28 cellular contexts compared by ENCODE assay signal in the genomic region with DNA sequence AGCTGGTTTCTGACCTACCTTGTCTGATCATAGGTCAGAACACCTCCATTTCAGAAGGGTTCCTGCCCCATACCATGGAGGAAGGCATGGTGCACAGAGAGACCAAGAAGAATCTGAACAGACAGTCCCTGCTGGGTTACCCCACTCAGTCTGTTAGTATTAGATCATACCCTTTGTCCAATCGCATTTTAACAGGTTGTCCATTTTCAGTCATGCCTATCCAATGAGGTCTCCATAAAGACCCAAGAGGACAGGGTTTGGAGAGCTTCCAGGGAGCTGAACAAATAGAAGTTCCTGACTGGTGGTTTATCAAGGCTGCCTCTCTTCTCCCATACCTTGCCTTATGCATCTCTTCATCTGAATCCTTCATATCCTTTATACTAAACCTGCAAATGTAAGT. TPM values are rescaled to one million over a fixed set of nuclear protein-coding genes. Genes with fewer than 3 reads are reported as not detected.
DNase-seq lines count a peak whose midpoint lies in the region; ATAC-seq, FAIRE-seq and TF ChIP-seq lines count a peak whose summit lies in the region.
"Had no signal": no experiment of that assay in that cellular context is flagged by ENCODE, and none has a peak within 500 bp of the region (broad histone marks: within the 10 kb centered on the region; RNA-seq: fewer than 3 reads in every experiment).

No MANE protein-coding gene starts in this region.

- no peak overlapping the region for H2BK5ac ChIP-seq in H9 (ENCODE audit: insufficient read length, low read length)

- no peak overlapping the region for H3K4me3 Mint-ChIP-seq in H9
- H3K4me3 Mint-ChIP-seq: CD8-positive, alpha-beta T cell; effector memory CD8-positive, alpha-beta T cell; T-helper 1 cell treated with Interleukin-12 subunit alpha and Interleukin-12 subunit beta and Interleukin-4 antibody, amounts not matched to agents 30 μg/mL and 1 μg/mL, for 36 hours had no signal

- H3K27ac ChIP-seq in H9 (ENCODE audit: insufficient read length, low read depth, low read length): no peak overlapping the region
- H3K27ac ChIP-seq: gastroesophageal sphincter, neutrophil, skin epidermis, upper lobe of right lung had no signal

- no peak for TF ChIP-seq CTCF in H9 (conservative IDR thresholded peaks at IDR 0.05)

- H3K9me3 ChIP-seq in H9 (ENCODE audit: control insufficient read depth, low read depth, low read length): no peaks in the 10 kb centered on the region
- H3K9me3 ChIP-seq: gastroesophageal sphincter, neutrophil, upper lobe of right lung had no signal

- no peaks in the 10 kb centered on the region for H3K79me1 ChIP-seq in H9 (ENCODE audit: insufficient read depth, low read depth, low read length, poor library complexity, severe bottlenecking)

- no peak overlapping the region for H3K14ac ChIP-seq in H9 (ENCODE audit: insufficient read depth, low read length)

- H3T11ph ChIP-seq in H9 (ENCODE audit: low read length): no peak overlapping the region

- H3K23ac ChIP-seq in H9 (ENCODE audit: insufficient read length, low read depth, low read length): no peak overlapping the region

- no peak overlapping the region for H2BK120ac ChIP-seq in H9 (ENCODE audit: low read depth, low read length, poor library complexity, severe bottlenecking)

- no peak overlapping the region for H2AFZ ChIP-seq in H9 (ENCODE audit: low read length)

- H3K27ac Mint-ChIP-seq in H9: peak overlapping the region in 1 of 3 experiments; percentile 13; a peak in 1 of 7 replicates
- H3K27ac Mint-ChIP-seq: CD8-positive, alpha-beta T cell; effector memory CD8-positive, alpha-beta T cell; T-helper 1 cell treated with Interleukin-12 subunit alpha and Interleukin-12 subunit beta and Interleukin-4 antibody, amounts not matched to agents 30 μg/mL and 1 μg/mL, for 36 hours had no signal

- peaks cover 1 to 2% of the 10 kb centered on the region in 2 experiments; a peak in 3 of 5 replicates for H3K9me3 Mint-ChIP-seq in H9
- H3K9me3 Mint-ChIP-seq: CD8-positive, alpha-beta T cell; effector memory CD8-positive, alpha-beta T cell; T-helper 1 cell treated with Interleukin-12 subunit alpha and Interleukin-12 subunit beta and Interleukin-4 antibody, amounts not matched to agents 30 μg/mL and 1 μg/mL, for 36 hours had no signal

- H2BK12ac ChIP-seq in H9 (ENCODE audit: insufficient read length, low read depth, low read length): peak overlapping the region; percentile 23

- peak; percentile 75 for FAIRE-seq in RCC 7860 (lab: Jason Lieb, UNC)
- FAIRE-seq: GM12878 had no signal

- H4K5ac ChIP-seq in H9 (ENCODE audit: insufficient read length, low read depth, low read length): no peak overlapping the region

- H4K91ac ChIP-seq in H9 (ENCODE audit: insufficient read length, low read depth, low read length): no peak overlapping the region

- no peak for ATAC-seq in GM19351 (IDR thresholded peaks at IDR 0.05; ENCODE audit: unreplicated experiment)
- no peak for ATAC-seq in GM18870 (IDR thresholded peaks at IDR 0.05; ENCODE audit: unreplicated experiment)
- no peak for ATAC-seq in HG02623 (IDR thresholded peaks at IDR 0.05; ENCODE audit: unreplicated experiment)
- no peak for ATAC-seq in SK-N-SH treated with all-trans-retinoic acid at 6 μM for 48 hours
- ATAC-seq: CD8-positive, alpha-beta T cell; effector memory CD8-positive, alpha-beta T cell; esophagus mucosa; gastroesophageal sphincter; GM12878; upper lobe of right lung had no signal

- H3K18ac ChIP-seq in H9 (ENCODE audit: insufficient read length, low read depth, low read length): no peak overlapping the region

- peaks cover 2% of the 10 kb centered on the region; the same call in 1 of the 2 replicates for H3K4me1 ChIP-seq in H9 (ENCODE audit: insufficient read depth, low read length)
- H3K4me1 ChIP-seq: upper lobe of right lung had no signal

- no peak overlapping the region for H3K4me2 ChIP-seq in H9 (ENCODE audit: insufficient read depth, insufficient read length, low read length)

- H3K4me3 ChIP-seq in skeletal muscle cell (ENCODE audit: low read depth, low read length): no peak overlapping the region
- H3K4me3 ChIP-seq: gastroesophageal sphincter, GM12878, skin epidermis, upper lobe of right lung had no signal

- H2AK5ac ChIP-seq in H9 (ENCODE audit: insufficient read length, low read length): no peak overlapping the region

- no peak overlapping the region for H2BK20ac ChIP-seq in H9 (ENCODE audit: low read depth, low read length, poor library complexity, severe bottlenecking)

- H3K9ac ChIP-seq in H9 (ENCODE audit: extremely low read depth, insufficient read length, low read length): no peak overlapping the region

- no peak overlapping the region for H3K56ac ChIP-seq in H9 (ENCODE audit: insufficient read length, low read depth, low read length)

- no peak overlapping the region for H2BK15ac ChIP-seq in H9 (ENCODE audit: low read depth, low read length)

- no peak overlapping the region for H4K8ac ChIP-seq in H9 (replicated peaks; ENCODE audit: insufficient read length, low read depth, low read length)

- H4K20me1 ChIP-seq in H9 (ENCODE audit: control insufficient read depth, insufficient read depth, insufficient read length): no peaks in the 10 kb centered on the region

- peaks cover 0 to 10% (median 4%) of the 10 kb centered on the region in 3 experiments; a peak in 4 of 7 replicates for H3K36me3 Mint-ChIP-seq in H9 (ENCODE audit: insufficient read depth in 1 of 3, low read depth in 3 of 3)
- H3K36me3 Mint-ChIP-seq: CD8-positive, alpha-beta T cell had no signal

- no peak for DNase-seq in H9
- DNase-seq in RCC 7860 (ENCODE audit: low spot score): peak; percentile 78
- DNase-seq in glomerular visceral epithelial cell (ENCODE audit: extremely low spot score): peak; percentile 73
- peak; percentile 64 for DNase-seq in skeletal muscle cell (ENCODE audit: low read depth)
- DNase-seq: activated CD8-positive, alpha-beta memory T cell treated with anti-CD3 and anti-CD28 coated beads for 24 hours; activated gamma-delta T cell treated with Interleukin-2 at 50 U/mL for 16 hours; activated T-cell treated with anti-CD3 and anti-CD28 coated beads, Interleukin-2, amount 50 U/mL, for 1 hour; AML-193; CD8-positive, alpha-beta T cell; DND-41; effector memory CD8-positive, alpha-beta T cell; HCEC 1CT; islet precursor cell; NCI-H1417; NCI-H524; RPMI8226; upper lobe of right lung had no signal

- no peaks in the 10 kb centered on the region for H3K27me3 Mint-ChIP-seq in H9 (ENCODE audit: low read depth)

- H3K27me3 ChIP-seq in H9 (ENCODE audit: insufficient read depth, low read length): no peaks in the 10 kb centered on the region
- H3K27me3 ChIP-seq: gastroesophageal sphincter, neutrophil, upper lobe of right lung had no signal

- WGBS in H9 (ENCODE audit: extremely low coverage, insufficient read length, low lambda C conversion rate): no CpG with 5 or more reads among the region's 1 CpG

- peaks cover 10 to 20% of the 10 kb centered on the region in 2 experiments for H3K4me1 Mint-ChIP-seq in H9

- H3K79me2 ChIP-seq in H9 (ENCODE audit: insufficient read depth, low read length): no peaks in the 10 kb centered on the region

- no peaks in the 10 kb centered on the region for H3K23me2 ChIP-seq in H9 (ENCODE audit: insufficient read length, low read depth, low read length, poor library complexity, severe bottlenecking)

- H3K4ac ChIP-seq in H9 (ENCODE audit: low read depth, low read length): no peak overlapping the region

TF ChIP-seq in SK-N-SH treated with all-trans-retinoic acid at 6 μM for 48 hours, 23 proteins besides CTCF, POLR2A, EP300 and RAD21 (continues in another document):
- no peak for TF ChIP-seq ZNF70 (CRISPR knock-in tag; IDR thresholded peaks at IDR 0.05)
- no peak for TF ChIP-seq ZNF8 (CRISPR knock-in tag; IDR thresholded peaks at IDR 0.05)
- TF ChIP-seq SNAI2 (CRISPR knock-in tag; IDR thresholded peaks at IDR 0.05): no peak
- no peak for TF ChIP-seq ISL1 (CRISPR knock-in tag; IDR thresholded peaks at IDR 0.05)
- no peak for TF ChIP-seq TOX (CRISPR knock-in tag; IDR thresholded peaks at IDR 0.05; ENCODE audit: borderline replicate concordance)
- TF ChIP-seq OSR1 (CRISPR knock-in tag; IDR thresholded peaks at IDR 0.05): no peak
- TF ChIP-seq ZFP3 (CRISPR knock-in tag; IDR thresholded peaks at IDR 0.05): no peak
- no peak for TF ChIP-seq PPARA (CRISPR knock-in tag; IDR thresholded peaks at IDR 0.05; ENCODE audit: borderline replicate concordance)
- no peak for TF ChIP-seq ARNTL (CRISPR knock-in tag; IDR thresholded peaks at IDR 0.05; ENCODE audit: borderline replicate concordance, low read depth)
- TF ChIP-seq BACH2 (CRISPR knock-in tag; IDR thresholded peaks at IDR 0.05; ENCODE audit: borderline replicate concordance): no peak
- TF ChIP-seq ZFP30 (CRISPR knock-in tag; IDR thresholded peaks at IDR 0.05): no peak
- TF ChIP-seq, protein P1, sequence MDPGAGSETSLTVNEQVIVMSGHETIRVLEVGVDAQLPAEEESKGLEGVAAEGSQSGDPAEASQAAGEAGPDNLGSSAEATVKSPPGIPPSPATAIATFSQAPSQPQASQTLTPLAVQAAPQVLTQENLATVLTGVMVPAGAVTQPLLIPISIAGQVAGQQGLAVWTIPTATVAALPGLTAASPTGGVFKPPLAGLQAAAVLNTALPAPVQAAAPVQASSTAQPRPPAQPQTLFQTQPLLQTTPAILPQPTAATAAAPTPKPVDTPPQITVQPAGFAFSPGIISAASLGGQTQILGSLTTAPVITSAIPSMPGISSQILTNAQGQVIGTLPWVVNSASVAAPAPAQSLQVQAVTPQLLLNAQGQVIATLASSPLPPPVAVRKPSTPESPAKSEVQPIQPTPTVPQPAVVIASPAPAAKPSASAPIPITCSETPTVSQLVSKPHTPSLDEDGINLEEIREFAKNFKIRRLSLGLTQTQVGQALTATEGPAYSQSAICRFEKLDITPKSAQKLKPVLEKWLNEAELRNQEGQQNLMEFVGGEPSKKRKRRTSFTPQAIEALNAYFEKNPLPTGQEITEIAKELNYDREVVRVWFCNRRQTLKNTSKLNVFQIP (CRISPR knock-in tag; IDR thresholded peaks at IDR 0.05; ENCODE audit: borderline replicate concordance, low read depth): no peak
- TF ChIP-seq, protein P2, sequence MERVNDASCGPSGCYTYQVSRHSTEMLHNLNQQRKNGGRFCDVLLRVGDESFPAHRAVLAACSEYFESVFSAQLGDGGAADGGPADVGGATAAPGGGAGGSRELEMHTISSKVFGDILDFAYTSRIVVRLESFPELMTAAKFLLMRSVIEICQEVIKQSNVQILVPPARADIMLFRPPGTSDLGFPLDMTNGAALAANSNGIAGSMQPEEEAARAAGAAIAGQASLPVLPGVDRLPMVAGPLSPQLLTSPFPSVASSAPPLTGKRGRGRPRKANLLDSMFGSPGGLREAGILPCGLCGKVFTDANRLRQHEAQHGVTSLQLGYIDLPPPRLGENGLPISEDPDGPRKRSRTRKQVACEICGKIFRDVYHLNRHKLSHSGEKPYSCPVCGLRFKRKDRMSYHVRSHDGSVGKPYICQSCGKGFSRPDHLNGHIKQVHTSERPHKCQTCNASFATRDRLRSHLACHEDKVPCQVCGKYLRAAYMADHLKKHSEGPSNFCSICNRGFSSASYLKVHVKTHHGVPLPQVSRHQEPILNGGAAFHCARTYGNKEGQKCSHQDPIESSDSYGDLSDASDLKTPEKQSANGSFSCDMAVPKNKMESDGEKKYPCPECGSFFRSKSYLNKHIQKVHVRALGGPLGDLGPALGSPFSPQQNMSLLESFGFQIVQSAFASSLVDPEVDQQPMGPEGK (CRISPR knock-in tag; IDR thresholded peaks at IDR 0.05; ENCODE audit: borderline replicate concordance): no peak

RNA-seq across cellular contexts. Expression of gene SLC16A12, which starts 21.2 kb away (rescaled TPM):
- 0.77 and 0.88 TPM in 2 replicates for total RNA-seq in H9 (2021)
- total RNA-seq: CD8-positive, alpha-beta T cell; GM12878; lung microvascular endothelial cell had no signal
